In genomic region chr5:41707853-41708603, GRCh38 we compare ENCODE assay signal across 9 cellular contexts.
DNase-seq lines count a peak whose midpoint lies in the region; ATAC-seq and TF ChIP-seq lines count a peak whose summit lies in the region.
"Had no signal": no experiment of that assay in that cellular context is flagged by ENCODE, and none has a peak within 500 bp of the region (broad histone marks: within the 10 kb centered on the region; RNA-seq: fewer than 3 reads in every experiment).

No MANE protein-coding gene starts in this region.

- peak; percentile 74 for ATAC-seq in HG02840 (IDR thresholded peaks at IDR 0.05; ENCODE audit: low FRiP score, unreplicated experiment)
- ATAC-seq in activated T-helper 17 cell treated with anti-CD3 and anti-CD28 coated beads, Interleukin-2, amount 50 U/mL, for 72 hours (replicated peaks) = no peak

- DNase-seq in NCI-H1436 treated with DMSO at 0.1 percent for 48 hours (lab: John Stamatoyannopoulos, UW) (peak; percentile 4), NCI-H1436 (lab: John Stamatoyannopoulos, UW) (no peak), NCI-H2081 treated with DMSO at 0.1 percent for 48 hours (lab: John Stamatoyannopoulos, UW) (peak; percentile 11), chondrocyte (ENCODE audit: low spot score) (no peak), skeletal muscle cell (ENCODE audit: low read depth) (peak; percentile 50)
- no peak for DNase-seq in activated naive CD4-positive, alpha-beta T cell treated with Interleukin-2 at 50 U/mL for 16 hours

- TF ChIP-seq CTCF in chondrocyte (IDR thresholded peaks at IDR 0.05) = peak; percentile 77

- H3K27ac Mint-ChIP-seq in chondrocyte (ENCODE audit: unreplicated experiment) = no peak overlapping the region
- H3K27ac Mint-ChIP-seq in activated T-helper 17 cell treated with anti-CD3 and anti-CD28 coated beads, Interleukin-2, amount 50 U/mL, for 72 hours = no peak overlapping the region

- peaks cover 48% of the 10 kb centered on the region for H3K9me3 Mint-ChIP-seq in chondrocyte (ENCODE audit: low read depth)
- H3K9me3 Mint-ChIP-seq in activated T-helper 17 cell treated with anti-CD3 and anti-CD28 coated beads, Interleukin-2, amount 50 U/mL, for 72 hours = peaks cover 12% of the 10 kb centered on the region

- no peak overlapping the region for H3K4me3 Mint-ChIP-seq in chondrocyte (ENCODE audit: unreplicated experiment)
- H3K4me3 Mint-ChIP-seq in activated T-helper 17 cell treated with anti-CD3 and anti-CD28 coated beads, Interleukin-2, amount 50 U/mL, for 72 hours = no peak overlapping the region

- H3K4me1 Mint-ChIP-seq in chondrocyte (ENCODE audit: low read depth) = peaks cover 7% of the 10 kb centered on the region
- H3K4me1 Mint-ChIP-seq in activated T-helper 17 cell treated with anti-CD3 and anti-CD28 coated beads, Interleukin-2, amount 50 U/mL, for 72 hours = no peaks in the 10 kb centered on the region

- H3K4me3 ChIP-seq in skeletal muscle cell (ENCODE audit: low read depth, low read length) = no peak overlapping the region
- H3K4me3 ChIP-seq: BLaER1 treated with 17β-estradiol and CSF1 and Interleukin-3, amounts not matched to agents 10 nM and 100 nM had no signal

- H3K36me3 Mint-ChIP-seq in chondrocyte (ENCODE audit: low read depth) = peaks cover 10% of the 10 kb centered on the region
- no peaks in the 10 kb centered on the region for H3K36me3 Mint-ChIP-seq in activated T-helper 17 cell treated with anti-CD3 and anti-CD28 coated beads, Interleukin-2, amount 50 U/mL, for 72 hours (ENCODE audit: low read depth)

- H3K27me3 Mint-ChIP-seq in chondrocyte (ENCODE audit: low read depth) = no peaks in the 10 kb centered on the region
- peaks cover 7% of the 10 kb centered on the region for H3K27me3 Mint-ChIP-seq in activated T-helper 17 cell treated with anti-CD3 and anti-CD28 coated beads, Interleukin-2, amount 50 U/mL, for 72 hours

Comparison
In these comparisons a context has a peak if more than half of its experiments do, and no peak if none do; other contexts are left out.
1. DNase-seq: peak in NCI-H1436 treated with DMSO at 0.1 percent for 48 hours (single experiment), NCI-H2081 treated with DMSO at 0.1 percent for 48 hours (single experiment) and skeletal muscle cell (single experiment); none in NCI-H1436 (single experiment), chondrocyte (single experiment) and activated naive CD4-positive, alpha-beta T cell treated with Interleukin-2 at 50 U/mL for 16 hours (single experiment).